ENCODE assay signal across 8 cellular contexts in genomic region chr2:143937563-143938346, GRCh38.
A peak's percentile ranks its signal among the peaks of the same experiment; 100 is the strongest.
DNase-seq lines count a peak whose midpoint lies in the region; ATAC-seq and TF ChIP-seq lines count a peak whose summit lies in the region.

No MANE protein-coding gene starts in this region.

- H3K9me3 ChIP-seq in SK-N-MC (ENCODE audit: low read depth, low read length): no peaks in the 10 kb centered on the region
- H3K9me3 ChIP-seq in psoas muscle: no peaks in the 10 kb centered on the region

- H3K27me3 ChIP-seq in psoas muscle (ENCODE audit: insufficient read depth in 3 of 3, low read length in 2 of 3): no peaks in the 10 kb centered on the region

- intact Hi-C loops in psoas muscle (cut with DNase I): no loop called here

- H3K36me3 ChIP-seq in SK-N-MC (ENCODE audit: insufficient read depth, low read length) (no peaks in the 10 kb centered on the region), psoas muscle (ENCODE audit: insufficient read depth in 1 of 2, low read depth in 1 of 2) (no peaks in the 10 kb centered on the region)

- H3K4me3 ChIP-seq in SK-N-MC (peak overlapping the region; percentile 75), psoas muscle (peak overlapping the region; percentile 75)

- peak overlapping the region; percentile 22 for H3K9ac ChIP-seq in SK-N-MC (ENCODE audit: insufficient read length)

- peaks cover 12% of the 10 kb centered on the region for H3K4me1 ChIP-seq in psoas muscle

- H3K27ac ChIP-seq in SK-N-MC (no peak overlapping the region), psoas muscle (peak overlapping the region; percentile 38)

- ATAC-seq in GM18511 (IDR thresholded peaks at IDR 0.05; ENCODE audit: unreplicated experiment) (peak; percentile 44), HG02642 (IDR thresholded peaks at IDR 0.05; ENCODE audit: poor library complexity, unreplicated experiment) (peak; percentile 16), psoas muscle (peak in 2 of 4 donors; percentile 41 to 51)

- DNase-seq in SK-N-MC (ENCODE audit: low read depth, low spot score) (peak; percentile 20), foreskin melanocyte (peak; percentile 1), psoas muscle (no peak), CD1c-positive myeloid dendritic cell (ENCODE audit: extremely low spot score) (no peak), islet precursor cell (no peak), NCI-H128 (lab: John Stamatoyannopoulos, UW; ENCODE audit: unreplicated experiment) (no peak)

- WGBS in psoas muscle, 3 donors: 11 to 15% (median 11%) methylated on average over 20 of the region's 20 CpGs

- no peak for TF ChIP-seq CTCF in psoas muscle (IDR thresholded peaks at IDR 0.05)

Comparison
In these comparisons a context has a peak if more than half of its experiments do, and no peak if none do; other contexts are left out.
1. DNase-seq: peak in SK-N-MC (single experiment) and foreskin melanocyte (single experiment); none in psoas muscle (0 of 2), CD1c-positive myeloid dendritic cell (single experiment), islet precursor cell (single experiment) and NCI-H128 (single experiment).